8 cellular contexts compared by ENCODE assay signal in genomic region chr9:120931278-120932085, GRCh38. TPM values are rescaled to one million over a fixed set of nuclear protein-coding genes. Genes with fewer than 3 reads are reported as not detected.
DNase-seq lines count a peak whose midpoint lies in the region; ATAC-seq and TF ChIP-seq lines count a peak whose summit lies in the region.

No MANE protein-coding gene starts in this region.

- no peak for TF ChIP-seq CTCF in coronary artery (IDR thresholded peaks at IDR 0.05)
- TF ChIP-seq CTCF in osteocyte (IDR thresholded peaks at IDR 0.05) = no peak

- H3K9me3 Mint-ChIP-seq in osteocyte (ENCODE audit: unreplicated experiment) = no peaks in the 10 kb centered on the region

- peak; percentile 81 for DNase-seq in Daoy (ENCODE audit: low read depth)
- DNase-seq in T-helper 9 cell = peak; percentile 44
- DNase-seq in coronary artery (ENCODE audit: low spot score) = peak; percentile 78
- no peak for DNase-seq in osteocyte (ENCODE audit: extremely low spot score, unreplicated experiment)
- no peak for DNase-seq in mucosa of gallbladder (ENCODE audit: low spot score)
- DNase-seq in NCI-H128 (lab: John Stamatoyannopoulos, UW; ENCODE audit: unreplicated experiment) = no peak

- peaks cover 81% of the 10 kb centered on the region for H3K4me1 Mint-ChIP-seq in osteocyte (ENCODE audit: unreplicated experiment)

- no peaks in the 10 kb centered on the region for H3K27me3 Mint-ChIP-seq in osteocyte (ENCODE audit: unreplicated experiment)

- peak; percentile 61 for ATAC-seq in GM19395 (IDR thresholded peaks at IDR 0.05; ENCODE audit: unreplicated experiment)
- peak; percentile 42 for ATAC-seq in HG03460 (IDR thresholded peaks at IDR 0.05; ENCODE audit: unreplicated experiment)

- no peak overlapping the region for H3K4me3 Mint-ChIP-seq in osteocyte (ENCODE audit: unreplicated experiment)

- peak overlapping the region; percentile 98 for H3K27ac Mint-ChIP-seq in osteocyte (ENCODE audit: unreplicated experiment)

- peak overlapping the region; percentile 87 to 98 for H3K27ac ChIP-seq in coronary artery

- no peaks in the 10 kb centered on the region for H3K36me3 Mint-ChIP-seq in osteocyte (ENCODE audit: unreplicated experiment)

- peak overlapping the region; percentile 5 for H3K4me3 ChIP-seq in coronary artery

RNA-seq across cellular contexts. Expression of gene TRAF1, which starts 4.9 kb away (rescaled TPM):
- 8.1 and 11.6 TPM in 2 replicates for total RNA-seq in Daoy (2014; rRNA removed; shearing (Covaris generic))
- total RNA-seq in osteocyte (7.1 and 7.8 TPM in 2 replicates), mucosa of gallbladder (7.9 TPM)

RNA-seq across cellular contexts. Expression of gene PHF19, which starts 54.5 kb away (rescaled TPM):
- total RNA-seq in Daoy (2014; rRNA removed; shearing (Covaris generic)) = 101 and 108 TPM in 2 replicates
- total RNA-seq in osteocyte (194 and 212 TPM in 2 replicates), mucosa of gallbladder (25.9 TPM)

Comparison
In these comparisons a context has a peak if more than half of its experiments do, and no peak if none do; other contexts are left out.
1. DNase-seq: peak in Daoy (single experiment), T-helper 9 cell (single experiment) and coronary artery (single experiment); none in osteocyte (single experiment), mucosa of gallbladder (single experiment) and NCI-H128 (single experiment).